ENCODE assay signal across 14 cellular contexts in the genomic region with DNA sequence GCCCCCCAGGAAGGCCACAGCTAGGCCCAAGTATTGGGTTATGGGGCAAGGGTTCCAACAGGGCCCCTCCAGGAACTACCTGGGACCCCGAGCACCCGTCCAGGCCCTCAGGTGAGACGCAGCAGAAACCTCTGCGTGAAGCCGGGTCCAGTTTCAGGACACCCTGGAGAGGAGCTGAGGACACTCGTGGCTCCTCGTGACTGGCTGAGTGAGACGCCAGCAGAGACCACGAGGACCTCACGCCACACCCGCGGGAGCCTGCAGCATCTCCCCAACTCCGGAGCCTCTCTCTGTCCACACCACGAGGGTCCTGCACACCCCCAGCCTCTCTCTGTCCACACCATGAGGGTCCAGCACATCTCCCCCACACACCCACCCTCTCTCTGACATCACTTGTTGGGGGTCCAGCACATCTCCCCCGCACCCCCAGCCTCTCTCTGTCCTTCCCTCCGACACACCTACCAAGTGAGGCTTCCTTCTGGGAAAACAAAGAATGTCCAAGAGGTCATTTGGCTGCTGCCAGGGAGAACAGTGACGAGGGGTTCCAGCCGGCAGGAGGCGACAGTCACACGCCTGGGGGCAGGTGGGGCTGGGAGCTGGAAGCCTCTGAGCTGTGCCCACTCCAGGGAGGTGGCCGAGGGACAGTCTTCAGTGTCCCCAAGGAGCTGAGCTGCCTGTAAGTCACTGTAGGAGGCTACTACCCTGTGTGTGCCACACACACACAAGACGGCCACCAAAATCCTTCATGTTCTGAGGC.
"Had no signal": no experiment of that assay in that cellular context is flagged by ENCODE, and none has a peak within 500 bp of the region (broad histone marks: within the 10 kb centered on the region; RNA-seq: fewer than 3 reads in every experiment).

No MANE protein-coding gene starts in this region.

- H3K9me3 ChIP-seq: pancreas, tibial nerve had no signal

- H3K4me3 ChIP-seq: neural progenitor cell, pancreas, tibial nerve had no signal

- H3K9ac ChIP-seq: neural progenitor cell had no signal

- H3K27ac ChIP-seq: neural progenitor cell, pancreas, tibial nerve had no signal

- H3K4me1 ChIP-seq: neural progenitor cell, pancreas, tibial nerve had no signal

- H3K27me3 ChIP-seq: neural progenitor cell, tibial nerve had no signal

- H3K36me3 ChIP-seq: neural progenitor cell, pancreas, tibial nerve had no signal

- DNase-seq: activated B cell treated with CpG ODN at 0.5 μM for 24 hours; activated CD4-positive, alpha-beta T cell treated with anti-CD3 and anti-CD28 coated beads for 48 hours; activated CD8-positive, alpha-beta memory T cell treated with anti-CD3 and anti-CD28 coated beads, Interleukin-2, amount 50 U/mL, for 48 hours; activated CD8-positive, alpha-beta T cell treated with anti-CD3 and anti-CD28 coated beads, Interleukin-2, amount 10 ng/mL, durations not matched to agents 7 days and 5 days; activated naive CD4-positive, alpha-beta T cell treated with Interleukin-2 at 50 U/mL for 16 hours; activated naive CD8-positive, alpha-beta T cell treated with anti-CD3 and anti-CD28 coated beads, Interleukin-2, amount 50 U/mL, for 24 hours; cerebellar nuclear complex; mammary epithelial cell; naive B cell; stimulated activated CD4-positive, alpha-beta T cell treated with anti-CD3 and anti-CD28 coated beads, Interleukin-4, amount 100 ng/mL, for 1 hour; stimulated activated naive B cell treated with anti-CD40 and anti-IgM and Interleukin-4, amounts not matched to agents 10 μg/mL and 1 μg/mL and 100 μg/mL, for 72 hours had no signal

- H2AFZ ChIP-seq: neural progenitor cell had no signal

- ATAC-seq: activated CD8-positive, alpha-beta T cell treated with anti-CD3 and anti-CD28 coated beads, Interleukin-2, amount 10 ng/mL, durations not matched to agents 7 days and 5 days; activated naive CD8-positive, alpha-beta T cell treated with anti-CD3 and anti-CD28 coated beads, Interleukin-2, amount 50 U/mL, for 24 hours; pancreas; stimulated activated naive B cell treated with anti-CD40 and anti-IgM and Interleukin-4, amounts not matched to agents 10 μg/mL and 1 μg/mL and 100 μg/mL, for 72 hours had no signal

- H3K4me2 ChIP-seq: neural progenitor cell had no signal
